ENCODE assay signal across 1 cellular context in the genomic region with DNA sequence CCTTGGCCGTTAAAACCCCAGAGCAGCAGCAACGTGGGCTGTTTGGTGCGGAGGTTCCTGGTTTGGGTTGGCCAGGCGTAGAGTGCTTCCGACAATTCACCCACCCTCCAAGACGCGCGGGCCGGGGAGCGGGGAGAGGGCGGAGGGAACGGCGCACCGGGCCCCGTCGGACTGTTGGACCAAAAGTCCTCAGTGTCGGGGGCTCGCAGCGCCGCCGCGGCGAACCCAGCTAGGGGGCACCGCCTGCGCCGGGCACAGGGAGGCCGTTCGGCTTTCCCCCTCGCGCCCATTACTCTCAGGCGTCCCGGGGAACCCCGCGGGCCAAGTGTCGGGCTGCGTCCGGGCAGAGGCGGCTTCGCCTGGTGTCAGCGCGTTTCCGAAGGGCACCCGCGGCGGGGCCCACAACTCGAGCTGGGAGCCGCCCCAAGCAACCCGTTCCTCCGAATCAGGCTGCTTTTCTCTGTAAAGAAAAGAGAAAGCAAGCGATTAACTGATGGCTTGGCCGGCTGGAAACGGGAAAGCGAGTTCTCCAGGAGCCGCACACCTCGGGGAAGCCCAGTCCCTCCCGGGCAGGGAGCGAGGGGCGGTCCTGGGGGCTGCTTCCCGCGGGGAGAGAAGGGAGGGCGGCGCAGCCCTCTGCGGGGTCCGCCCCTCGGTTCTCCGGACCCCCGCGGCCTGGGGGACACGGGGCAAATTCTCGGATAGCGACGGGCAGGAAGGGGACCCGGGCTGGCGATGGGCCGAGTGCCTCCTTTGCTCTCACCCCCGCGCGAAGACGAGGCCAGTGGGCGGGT.
TF ChIP-seq lines count a peak whose summit lies in the region.

No MANE protein-coding gene starts in this region.

TF ChIP-seq in GM12878, 131 proteins besides CTCF, POLR2A, EP300 and RAD21 (continued from another document):
- TF ChIP-seq, protein P1, sequence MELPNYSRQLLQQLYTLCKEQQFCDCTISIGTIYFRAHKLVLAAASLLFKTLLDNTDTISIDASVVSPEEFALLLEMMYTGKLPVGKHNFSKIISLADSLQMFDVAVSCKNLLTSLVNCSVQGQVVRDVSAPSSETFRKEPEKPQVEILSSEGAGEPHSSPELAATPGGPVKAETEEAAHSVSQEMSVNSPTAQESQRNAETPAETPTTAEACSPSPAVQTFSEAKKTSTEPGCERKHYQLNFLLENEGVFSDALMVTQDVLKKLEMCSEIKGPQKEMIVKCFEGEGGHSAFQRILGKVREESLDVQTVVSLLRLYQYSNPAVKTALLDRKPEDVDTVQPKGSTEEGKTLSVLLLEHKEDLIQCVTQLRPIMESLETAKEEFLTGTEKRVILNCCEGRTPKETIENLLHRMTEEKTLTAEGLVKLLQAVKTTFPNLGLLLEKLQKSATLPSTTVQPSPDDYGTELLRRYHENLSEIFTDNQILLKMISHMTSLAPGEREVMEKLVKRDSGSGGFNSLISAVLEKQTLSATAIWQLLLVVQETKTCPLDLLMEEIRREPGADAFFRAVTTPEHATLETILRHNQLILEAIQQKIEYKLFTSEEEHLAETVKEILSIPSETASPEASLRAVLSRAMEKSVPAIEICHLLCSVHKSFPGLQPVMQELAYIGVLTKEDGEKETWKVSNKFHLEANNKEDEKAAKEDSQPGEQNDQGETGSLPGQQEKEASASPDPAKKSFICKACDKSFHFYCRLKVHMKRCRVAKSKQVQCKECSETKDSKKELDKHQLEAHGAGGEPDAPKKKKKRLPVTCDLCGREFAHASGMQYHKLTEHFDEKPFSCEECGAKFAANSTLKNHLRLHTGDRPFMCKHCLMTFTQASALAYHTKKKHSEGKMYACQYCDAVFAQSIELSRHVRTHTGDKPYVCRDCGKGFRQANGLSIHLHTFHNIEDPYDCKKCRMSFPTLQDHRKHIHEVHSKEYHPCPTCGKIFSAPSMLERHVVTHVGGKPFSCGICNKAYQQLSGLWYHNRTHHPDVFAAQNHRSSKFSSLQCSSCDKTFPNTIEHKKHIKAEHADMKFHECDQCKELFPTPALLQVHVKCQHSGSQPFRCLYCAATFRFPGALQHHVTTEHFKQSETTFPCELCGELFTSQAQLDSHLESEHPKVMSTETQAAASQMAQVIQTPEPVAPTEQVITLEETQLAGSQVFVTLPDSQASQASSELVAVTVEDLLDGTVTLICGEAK (IDR thresholded peaks at IDR 0.05; ENCODE audit: borderline replicate concordance) = no peak
- TF ChIP-seq RFX5 (IDR thresholded peaks at IDR 0.05; ENCODE audit: low read depth, low read length) (no peak), KLF5 (IDR thresholded peaks at IDR 0.05; ENCODE audit: partially characterized antibody) (no peak), IKZF1 (conservative IDR thresholded peaks at IDR 0.05) (0 out of 2 replicates have a peak, but pooled peaks have one; percentile 28), SMARCA5 (IDR thresholded peaks at IDR 0.05) (no peak), MTA3 (IDR thresholded peaks at IDR 0.05; ENCODE audit: borderline replicate concordance, low read length) (no peak), CBX3 (IDR thresholded peaks at IDR 0.05; ENCODE audit: borderline replicate concordance, low read depth) (no peak)
